Comparison of ENCODE assay signal across 8 cellular contexts in the genomic region with DNA sequence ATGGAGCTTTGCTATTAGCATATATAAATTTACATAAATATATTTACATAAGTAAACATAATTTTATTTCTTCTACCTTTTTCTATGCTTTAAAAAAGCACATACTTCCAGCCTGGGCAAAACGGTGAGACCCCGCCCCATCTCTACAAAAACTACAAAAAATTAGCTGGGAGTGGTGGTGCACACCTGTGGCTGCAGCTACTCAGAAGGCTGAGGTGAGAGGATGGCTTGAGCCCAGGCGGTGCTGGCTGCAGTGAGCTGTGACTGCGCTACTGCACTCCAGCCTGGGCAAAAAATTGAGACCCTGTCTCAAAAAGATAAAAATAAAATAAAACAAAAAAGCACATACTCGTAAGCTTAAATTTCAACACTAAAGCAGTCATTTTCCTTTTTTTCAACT.
"Had no signal": no experiment of that assay in that cellular context is flagged by ENCODE, and none has a peak within 500 bp of the region (broad histone marks: within the 10 kb centered on the region; RNA-seq: fewer than 3 reads in every experiment).

No MANE protein-coding gene starts in this region.

- H2AFZ ChIP-seq: GM23248, GM23338 had no signal

- H3K4me3 ChIP-seq: GM23248, GM23338, HAP-1 had no signal

- DNase-seq: GM23248, GOT3, H7, H9, HCEC 1CT, HFFc6 had no signal

- H3K9ac ChIP-seq: GM23248 had no signal

- H3K9me3 ChIP-seq: HAP-1 had no signal

- H3K4me2 ChIP-seq: GM23338 had no signal

- H3K27ac ChIP-seq: GM23248 had no signal

- H3K36me3 ChIP-seq: HAP-1 had no signal
